Comparison of ENCODE assay signal across 20 cellular contexts in the genomic region with DNA sequence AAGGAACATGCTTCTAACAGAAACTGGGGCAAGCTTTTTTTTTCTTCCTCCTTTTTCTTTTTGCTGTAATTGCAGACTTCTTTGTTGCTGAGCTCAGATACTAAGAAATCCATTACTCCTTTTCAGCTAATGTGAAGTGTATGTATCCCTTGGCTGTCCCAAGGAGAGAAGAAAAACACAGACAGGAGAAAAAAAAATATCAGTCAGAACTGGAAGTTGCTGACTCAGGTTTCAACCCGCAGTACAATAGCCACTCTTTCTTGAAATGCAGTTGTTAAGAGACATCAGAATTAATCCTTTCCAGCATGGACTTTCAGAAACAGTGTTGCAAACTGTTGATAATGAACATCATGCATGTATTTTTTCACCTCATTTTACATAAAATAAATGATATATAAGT.
DNase-seq lines count a peak whose midpoint lies in the region; FAIRE-seq and TF ChIP-seq lines count a peak whose summit lies in the region.
"Had no signal": no experiment of that assay in that cellular context is flagged by ENCODE, and none has a peak within 500 bp of the region (broad histone marks: within the 10 kb centered on the region; RNA-seq: fewer than 3 reads in every experiment).

No MANE protein-coding gene starts in this region.

- CTCF ChIA-PET in MCF 10A (lab: Yijun Ruan, JAX): interaction anchor here (0.6 kb wide), 1 partner anchor 344 kb away, joined by 3 read pairs; no protein-coding TSS in a partner anchor

- H3K36me3 ChIP-seq in breast epithelium: no peaks in the 10 kb centered on the region
- no peaks in the 10 kb centered on the region for H3K36me3 ChIP-seq in astrocyte (ENCODE audit: insufficient read depth, low read length)
- no peaks in the 10 kb centered on the region for H3K36me3 ChIP-seq in BE2C
- H3K36me3 ChIP-seq: heart right ventricle, sigmoid colon had no signal

- H3K36me3 Mint-ChIP-seq in MCF 10A (ENCODE audit: insufficient read depth, unreplicated experiment) (no peaks in the 10 kb centered on the region), astrocyte (ENCODE audit: low read depth, unreplicated experiment) (no peaks in the 10 kb centered on the region)
- H3K36me3 Mint-ChIP-seq: activated naive CD4-positive, alpha-beta T cell treated with anti-CD3 and anti-CD28 coated beads, Interleukin-2, amount 50 U/mL, for 72 hours; stimulated activated effector memory CD8-positive, alpha-beta T cell treated with anti-CD3 and anti-CD28 coated beads, Interleukin-12 subunit alpha, Interleukin-12 subunit beta, amount 100 ng/mL, for 72 hours had no signal

- H3K4me1 ChIP-seq in breast epithelium: no peaks in the 10 kb centered on the region
- H3K4me1 ChIP-seq in astrocyte (ENCODE audit: insufficient read depth, low read length): no peaks in the 10 kb centered on the region
- H3K4me1 ChIP-seq in BE2C: no peaks in the 10 kb centered on the region
- H3K4me1 ChIP-seq: Caco-2, heart right ventricle had no signal

- no TSS peak for BruUV-seq in MCF 10A (replicated peaks; lab: Mats Ljungman, UMichigan)

- H3K9me3 ChIP-seq in breast epithelium (no peaks in the 10 kb centered on the region), astrocyte (ENCODE audit: insufficient read depth, low read depth, low read length) (no peaks in the 10 kb centered on the region), BE2C (no peaks in the 10 kb centered on the region)
- H3K9me3 ChIP-seq: Caco-2, heart right ventricle, sigmoid colon had no signal

- TF ChIP-seq CTCF in MCF 10A (IDR thresholded peaks at IDR 0.05; ENCODE audit: unreplicated experiment) (no peak), breast epithelium (IDR thresholded peaks at IDR 0.05) (no peak), astrocyte (IDR thresholded peaks at IDR 0.05; ENCODE audit: insufficient read depth, low read depth, low read length) (no peak), BE2C (IDR thresholded peaks at IDR 0.05; ENCODE audit: low read depth, low read length) (no peak)

- no peak overlapping the region for H2AFZ ChIP-seq in astrocyte (ENCODE audit: low read depth, low read length)

- H3K9ac ChIP-seq in astrocyte (ENCODE audit: low read length): no peak overlapping the region

- intact Hi-C loops in MCF 10A (cut with micrococcal nuclease) (no loop called here), breast epithelium (cut with DNase I; ENCODE audit: low total_unique reads) (no loop called here)

- H3K27me3 ChIP-seq in breast epithelium (no peaks in the 10 kb centered on the region), astrocyte (ENCODE audit: insufficient read depth, low read length) (no peaks in the 10 kb centered on the region), BE2C (no peaks in the 10 kb centered on the region)
- H3K27me3 ChIP-seq: heart right ventricle, sigmoid colon had no signal

- no peaks in the 10 kb centered on the region for H3K27me3 Mint-ChIP-seq in MCF 10A (ENCODE audit: insufficient read depth, unreplicated experiment)
- no peaks in the 10 kb centered on the region for H3K27me3 Mint-ChIP-seq in astrocyte (ENCODE audit: low read depth, unreplicated experiment)
- H3K27me3 Mint-ChIP-seq: activated B cell treated with CpG ODN at 0.5 μM for 24 hours; central memory CD8-positive, alpha-beta T cell; naive thymus-derived CD4-positive, alpha-beta T cell had no signal

- H3K27ac ChIP-seq in breast epithelium: no peak overlapping the region
- H3K27ac ChIP-seq in astrocyte (ENCODE audit: low read depth, low read length): no peak overlapping the region
- H3K27ac ChIP-seq: sigmoid colon had no signal

- no peak overlapping the region for H3K4me3 Mint-ChIP-seq in MCF 10A (ENCODE audit: unreplicated experiment)
- H3K4me3 Mint-ChIP-seq in astrocyte (ENCODE audit: unreplicated experiment): no peak overlapping the region
- H3K4me3 Mint-ChIP-seq: activated B cell treated with CpG ODN at 0.5 μM for 24 hours; central memory CD8-positive, alpha-beta T cell; naive thymus-derived CD4-positive, alpha-beta T cell; stimulated activated effector memory CD8-positive, alpha-beta T cell treated with anti-CD3 and anti-CD28 coated beads, Interleukin-12 subunit alpha, Interleukin-12 subunit beta, amount 100 ng/mL, for 72 hours had no signal

- no peak overlapping the region for H3K4me2 ChIP-seq in astrocyte (ENCODE audit: low read length)

- H4K20me1 ChIP-seq in astrocyte (ENCODE audit: insufficient read depth, low read length): no peaks in the 10 kb centered on the region

- H3K27ac Mint-ChIP-seq in MCF 10A (ENCODE audit: low read depth, unreplicated experiment) (no peak overlapping the region), astrocyte (ENCODE audit: unreplicated experiment) (peak overlapping the region; percentile 11)
- H3K27ac Mint-ChIP-seq: activated B cell treated with CpG ODN at 0.5 μM for 24 hours; activated naive CD4-positive, alpha-beta T cell treated with anti-CD3 and anti-CD28 coated beads, Interleukin-2, amount 50 U/mL, for 72 hours; naive thymus-derived CD4-positive, alpha-beta T cell; stimulated activated effector memory CD8-positive, alpha-beta T cell treated with anti-CD3 and anti-CD28 coated beads, Interleukin-12 subunit alpha, Interleukin-12 subunit beta, amount 100 ng/mL, for 72 hours had no signal

- FAIRE-seq in astrocyte (lab: Jason Lieb, UNC) (no peak), frontal cortex (lab: Jason Lieb, UNC) (no peak)

- H3K9me3 Mint-ChIP-seq in MCF 10A (ENCODE audit: unreplicated experiment) (no peaks in the 10 kb centered on the region), astrocyte (ENCODE audit: unreplicated experiment) (no peaks in the 10 kb centered on the region)
- H3K9me3 Mint-ChIP-seq: activated B cell treated with CpG ODN at 0.5 μM for 24 hours; central memory CD8-positive, alpha-beta T cell had no signal

- peaks cover 27% of the 10 kb centered on the region for H3K4me1 Mint-ChIP-seq in MCF 10A (ENCODE audit: insufficient read depth, unreplicated experiment)
- H3K4me1 Mint-ChIP-seq in astrocyte (ENCODE audit: low read depth, unreplicated experiment): peaks cover 5% of the 10 kb centered on the region
- H3K4me1 Mint-ChIP-seq: central memory CD8-positive, alpha-beta T cell; naive thymus-derived CD4-positive, alpha-beta T cell; stimulated activated effector memory CD8-positive, alpha-beta T cell treated with anti-CD3 and anti-CD28 coated beads, Interleukin-12 subunit alpha, Interleukin-12 subunit beta, amount 100 ng/mL, for 72 hours had no signal

- POLR2A ChIA-PET in MCF 10A (lab: Yijun Ruan, JAX): no interaction called here

- DNase-seq in MCF 10A (ENCODE audit: unreplicated experiment) (peak; percentile 5), breast epithelium (ENCODE audit: low spot score in 2 of 2) (no peak), astrocyte (ENCODE audit: low read depth) (no peak), kidney glomerular epithelial cell (lab: John Stamatoyannopoulos, UW) (peak; percentile 32), frontal cortex (ENCODE audit: low spot score in 2 of 2) (no peak), foreskin melanocyte (no peak), BE2C (no peak), T1000 (lab: John Stamatoyannopoulos, UW) (no peak)
- DNase-seq: activated B cell treated with CpG ODN at 0.5 μM for 24 hours; activated CD8-positive, alpha-beta memory T cell treated with anti-CD3 and anti-CD28 coated beads, Interleukin-2, amount 50 U/mL, for 4 hours; Caco-2; heart right ventricle; naive thymus-derived CD4-positive, alpha-beta T cell; NCI-H1092; sigmoid colon; SW 1271; trophoblast cell had no signal

- no peaks in the 10 kb centered on the region for H3K79me2 ChIP-seq in astrocyte (ENCODE audit: insufficient read depth, low read length)

- no peak for TF ChIP-seq POLR2A in breast epithelium (IDR thresholded peaks at IDR 0.05)

- H3K4me3 ChIP-seq in breast epithelium: no peak overlapping the region
- H3K4me3 ChIP-seq in astrocyte (ENCODE audit: insufficient read depth, low read depth, low read length): no peak overlapping the region
- no peak overlapping the region for H3K4me3 ChIP-seq in BE2C (ENCODE audit: low read depth, low read length)
- H3K4me3 ChIP-seq: heart right ventricle, sigmoid colon had no signal

Comparison
In these comparisons a context has a peak if more than half of its experiments do, and no peak if none do; other contexts are left out.
1. DNase-seq: peak in MCF 10A (single experiment) and kidney glomerular epithelial cell (single experiment); none in breast epithelium (0 of 2), astrocyte (single experiment), frontal cortex (0 of 2), foreskin melanocyte (single experiment), BE2C (single experiment) and T1000 (single experiment).